16 cellular contexts compared by ENCODE assay signal in the genomic region with DNA sequence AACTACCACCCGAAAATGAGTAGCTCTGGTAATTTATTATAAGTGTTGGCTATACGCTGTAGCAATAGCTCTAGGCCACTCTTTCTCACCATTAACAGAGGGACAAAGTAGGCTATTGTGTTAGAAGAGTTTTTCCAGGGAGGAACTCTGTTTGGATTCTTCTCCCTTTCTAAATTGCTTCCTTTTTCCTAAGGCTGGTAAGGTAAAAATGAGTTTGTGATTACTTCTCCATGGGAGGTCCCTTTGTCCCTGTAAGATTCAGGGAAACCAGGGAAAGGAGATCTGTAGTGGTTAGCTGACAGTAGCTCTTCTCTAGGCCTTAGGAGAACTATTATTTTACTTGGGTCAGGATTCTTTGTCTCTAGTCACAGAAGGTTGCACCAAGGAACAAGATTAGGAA. TPM values are rescaled to one million over a fixed set of nuclear protein-coding genes. Genes with fewer than 3 reads are reported as not detected.
"Had no signal": no experiment of that assay in that cellular context is flagged by ENCODE, and none has a peak within 500 bp of the region (broad histone marks: within the 10 kb centered on the region; RNA-seq: fewer than 3 reads in every experiment).

No MANE protein-coding gene starts in this region.

- H3K27ac Mint-ChIP-seq: activated naive CD4-positive, alpha-beta T cell treated with anti-CD3 and anti-CD28 coated beads, Interleukin-2, amount 50 U/mL, for 24 hours; activated T-cell treated with anti-CD3 and anti-CD28 coated beads, Interleukin-2, amount 50 U/mL, for 24 hours; naive thymus-derived CD4-positive, alpha-beta T cell had no signal

- H3K36me3 ChIP-seq: sigmoid colon, upper lobe of right lung had no signal

- H3K4me3 Mint-ChIP-seq: activated naive CD4-positive, alpha-beta T cell treated with anti-CD3 and anti-CD28 coated beads, Interleukin-2, amount 50 U/mL, for 24 hours; activated T-cell treated with anti-CD3 and anti-CD28 coated beads, Interleukin-2, amount 50 U/mL, for 24 hours; naive thymus-derived CD4-positive, alpha-beta T cell had no signal

- H3K4me1 ChIP-seq: upper lobe of right lung had no signal

- H3K36me3 Mint-ChIP-seq: activated naive CD4-positive, alpha-beta T cell treated with anti-CD3 and anti-CD28 coated beads, Interleukin-2, amount 50 U/mL, for 24 hours; naive thymus-derived CD4-positive, alpha-beta T cell had no signal

- H3K27ac ChIP-seq: coronary artery, sigmoid colon, upper lobe of right lung had no signal

- H3K27me3 Mint-ChIP-seq: activated naive CD4-positive, alpha-beta T cell treated with anti-CD3 and anti-CD28 coated beads, Interleukin-2, amount 50 U/mL, for 24 hours; activated T-cell treated with anti-CD3 and anti-CD28 coated beads, Interleukin-2, amount 50 U/mL, for 24 hours; naive thymus-derived CD4-positive, alpha-beta T cell had no signal

- DNase-seq: activated CD4-positive, alpha-beta T cell treated with anti-CD3 and anti-CD28 coated beads, Interleukin-2, amount 50 U/mL, for 4 hours; activated CD4-positive, CD25-positive, alpha-beta regulatory T cell treated with anti-CD3 and anti-CD28 coated beads, Interleukin-2, amount 50 U/mL, for 72 hours; activated effector memory CD4-positive, alpha-beta T cell treated with Interleukin-2 at 50 U/mL for 16 hours; activated T-cell treated with anti-CD3 and anti-CD28 coated beads, Interleukin-2, amount 50 U/mL, for 24 hours; central memory CD4-positive, alpha-beta T cell; effector memory CD4-positive, alpha-beta T cell; hippocampal formation; naive thymus-derived CD4-positive, alpha-beta T cell; sigmoid colon; stimulated activated CD8-positive, alpha-beta memory T cell treated with anti-CD3 and anti-CD28 coated beads, Interleukin-4, amount 100 ng/mL, for 48 hours; stimulated activated naive CD8-positive, alpha-beta T cell treated with anti-CD3 and anti-CD28 coated beads, Interleukin-15, Interleukin-2, amounts not matched to agents 100 U/mL and 50 U/mL, for 24 hours; upper lobe of right lung had no signal

- H3K9me3 Mint-ChIP-seq: activated naive CD4-positive, alpha-beta T cell treated with anti-CD3 and anti-CD28 coated beads, Interleukin-2, amount 50 U/mL, for 24 hours had no signal

- H3K4me1 Mint-ChIP-seq: activated naive CD4-positive, alpha-beta T cell treated with anti-CD3 and anti-CD28 coated beads, Interleukin-2, amount 50 U/mL, for 24 hours; naive thymus-derived CD4-positive, alpha-beta T cell had no signal

- H3K9me3 ChIP-seq: sigmoid colon, upper lobe of right lung had no signal

- H3K4me3 ChIP-seq: coronary artery, sigmoid colon, upper lobe of right lung had no signal

- H3K27me3 ChIP-seq: sigmoid colon, upper lobe of right lung had no signal

RNA-seq across cellular contexts. Expression of a gene that starts 23.2 kb away (rescaled TPM):
- total RNA-seq: mononuclear cell; naive thymus-derived CD4-positive, alpha-beta T cell; pulmonary artery endothelial cell had no signal
